19 cellular contexts compared by ENCODE assay signal in genomic region chr2:207160115-207160514, GRCh38. TPM values are rescaled to one million over a fixed set of nuclear protein-coding genes. Genes with fewer than 3 reads are reported as not detected.
DNase-seq lines count a peak whose midpoint lies in the region; ATAC-seq, FAIRE-seq and TF ChIP-seq lines count a peak whose summit lies in the region.
"Had no signal": no experiment of that assay in that cellular context is flagged by ENCODE, and none has a peak within 500 bp of the region (broad histone marks: within the 10 kb centered on the region; RNA-seq: fewer than 3 reads in every experiment).

No MANE protein-coding gene starts in this region.

- DNase-seq in GM23248 (peak; percentile 47), WTC11 (ENCODE audit: low spot score) (no peak), fibroblast of pulmonary artery (ENCODE audit: low read depth) (peak; percentile 64), trophoblast cell (no peak), HT-29 (ENCODE audit: low spot score) (no peak), small intestine (no peak)
- DNase-seq in effector CD4-positive, alpha-beta T cell = no peak
- DNase-seq: activated T-cell treated with anti-CD3 and anti-CD28 coated beads, Interleukin-2, amount 50 U/mL, for 72 hours; AML-193; Calu3; GOT3; immature natural killer cell; mesenchymal stem cell; NCI-H1694 had no signal

- POLR2A ChIA-PET in WTC11 (lab: Charles Lee) = no interaction called here

- peak overlapping the region; percentile 14 for H3K4ac ChIP-seq in trophoblast cell (ENCODE audit: low read depth, low read length)

- no peak overlapping the region for H2BK120ac ChIP-seq in trophoblast cell (ENCODE audit: insufficient read depth, low read length, poor library complexity)

- H3K4me3 ChIP-seq in GM23248 (peak overlapping the region; percentile 99; the same call in 1 of the 2 replicates), fibroblast of pulmonary artery (replicated peaks; ENCODE audit: low read depth, low read length) (no peak overlapping the region), trophoblast cell (ENCODE audit: low read depth, low read length) (no peak overlapping the region), small intestine (ENCODE audit: low read depth in 1 of 2, low read length in 2 of 2) (no peak overlapping the region)
- H3K4me3 ChIP-seq: right atrium auricular region, SJSA1 had no signal

- no peak overlapping the region for H2AFZ ChIP-seq in GM23248
- H2AFZ ChIP-seq in trophoblast cell (ENCODE audit: insufficient read depth, low read length, poor library complexity) = no peak overlapping the region

- no peak overlapping the region for H3K9ac ChIP-seq in GM23248
- no peak overlapping the region for H3K9ac ChIP-seq in trophoblast cell (ENCODE audit: low read length)

- ATAC-seq in WTC11 = peak; percentile 38
- ATAC-seq in HG02938 (IDR thresholded peaks at IDR 0.05; ENCODE audit: unreplicated experiment) = no peak
- ATAC-seq: activated T-cell treated with anti-CD3 and anti-CD28 coated beads, Interleukin-2, amount 50 U/mL, for 72 hours had no signal

- peaks cover 69% of the 10 kb centered on the region for H3K4me1 ChIP-seq in GM23248 (ENCODE audit: insufficient read depth)
- H3K4me1 ChIP-seq in trophoblast cell (ENCODE audit: control insufficient read depth in 1 of 2, insufficient read depth in 2 of 2, low read length in 2 of 2) = peaks cover 3 to 24% of the 10 kb centered on the region in 2 experiments
- H3K4me1 ChIP-seq in small intestine (ENCODE audit: control insufficient read depth in 2 of 2, insufficient read depth in 1 of 2, low read depth in 1 of 2, low read length in 1 of 2) = peaks cover 0 to 13% of the 10 kb centered on the region in 2 donors

- WGBS in GM23248 (ENCODE audit: low coverage in 1 of 2, low lambda C conversion rate in 2 of 2, missing lambda C conversion rate in 2 of 2), 2 experiments = 86 to 87% methylated on average over 7 of the region's 7 CpGs
- no CpG with 5 or more reads among the region's 7 CpGs for WGBS in trophoblast cell (ENCODE audit: extremely low coverage, insufficient coverage, insufficient read length)
- WGBS in small intestine, 3 donors = 77 to 83% (median 82%) methylated on average over 7 of the region's 7 CpGs

- 0 out of 2 replicates have a peak, but pooled peaks cover 2% of the 10 kb centered on the region for H3K36me3 ChIP-seq in GM23248 (ENCODE audit: low read depth)
- no peaks in the 10 kb centered on the region for H3K36me3 ChIP-seq in trophoblast cell (ENCODE audit: control insufficient read depth in 1 of 2, insufficient read depth in 2 of 2, low read length in 2 of 2)
- H3K36me3 ChIP-seq in small intestine (ENCODE audit: control insufficient read depth in 2 of 2, insufficient read depth in 2 of 2, low read length in 2 of 2) = no peaks in the 10 kb centered on the region
- H3K36me3 ChIP-seq: right atrium auricular region had no signal

- peaks cover 91% of the 10 kb centered on the region for H3F3A ChIP-seq in GM23248 (ENCODE audit: insufficient read depth)

- no peak overlapping the region for H3K18ac ChIP-seq in trophoblast cell (ENCODE audit: low read length)

- H3K9me3 ChIP-seq in GM23248 (ENCODE audit: low read depth) (no peaks in the 10 kb centered on the region), trophoblast cell (ENCODE audit: insufficient read depth, low read depth, low read length) (no peaks in the 10 kb centered on the region), small intestine (ENCODE audit: control insufficient read depth, low read depth) (no peaks in the 10 kb centered on the region)
- H3K9me3 ChIP-seq: right atrium auricular region, SJSA1 had no signal

- H3K27me3 Mint-ChIP-seq in WTC11 (ENCODE audit: low read depth) = peaks cover 2% of the 10 kb centered on the region

- H3K4me1 Mint-ChIP-seq in WTC11 = peaks cover 81% of the 10 kb centered on the region

- no peak overlapping the region for H4K12ac ChIP-seq in trophoblast cell (ENCODE audit: low read depth, low read length)

- H3K4me2 ChIP-seq in GM23248 (ENCODE audit: unreplicated experiment) (peak overlapping the region; percentile 99), trophoblast cell (ENCODE audit: low read length) (no peak overlapping the region)

- no peak overlapping the region for H2AK5ac ChIP-seq in trophoblast cell (ENCODE audit: low read length)

- H3K27ac ChIP-seq in GM23248 = peak overlapping the region; percentile 98
- no peak overlapping the region for H3K27ac ChIP-seq in trophoblast cell (ENCODE audit: low read depth, low read length)
- H3K27ac ChIP-seq in small intestine (ENCODE audit: low read depth in 1 of 2, low read length in 1 of 2) = no peak overlapping the region

- H3K9me2 ChIP-seq in GM23248 (ENCODE audit: insufficient read depth) = no peaks in the 10 kb centered on the region

- no peak for FAIRE-seq in small intestine (lab: Jason Lieb, UNC)
- FAIRE-seq: G401.6, GM12892 had no signal

- CTCF ChIA-PET in WTC11 (lab: Charles Lee) = no interaction called here

- no peak overlapping the region for H4K8ac ChIP-seq in trophoblast cell (ENCODE audit: low read depth, low read length)

- peaks cover 100% of the 10 kb centered on the region for H3K79me2 ChIP-seq in GM23248 (ENCODE audit: insufficient read depth)
- H3K79me2 ChIP-seq in trophoblast cell (ENCODE audit: control insufficient read depth, insufficient read depth, low read length, poor library complexity) = peaks cover 3% of the 10 kb centered on the region

- TF ChIP-seq CTCF in WTC11 (IDR thresholded peaks at IDR 0.05) (no peak), fibroblast of pulmonary artery (IDR thresholded peaks at IDR 0.05; ENCODE audit: low read length, missing control alignments) (no peak)

- no peaks in the 10 kb centered on the region for H3K9me3 Mint-ChIP-seq in WTC11
- H3K9me3 Mint-ChIP-seq: immature natural killer cell had no signal

- no peak overlapping the region for H3K14ac ChIP-seq in trophoblast cell (ENCODE audit: low read length)

- no peak overlapping the region for H4K91ac ChIP-seq in trophoblast cell (ENCODE audit: low read depth, low read length)

- H2BK5ac ChIP-seq in trophoblast cell (ENCODE audit: low read depth, low read length, poor library complexity) = no peak overlapping the region

- H2BK12ac ChIP-seq in trophoblast cell (ENCODE audit: low read length) = no peak overlapping the region

- in situ Hi-C loops in GM23248 (cut with MboI) = loop anchor here (10.0 kb wide), 1 partner anchor 315 kb away; no protein-coding TSS in a partner anchor

- peaks cover 15% of the 10 kb centered on the region for H3K79me1 ChIP-seq in trophoblast cell (ENCODE audit: low read length)

- no peaks in the 10 kb centered on the region; the same call in 1 of the 2 replicates for H3K36me3 Mint-ChIP-seq in WTC11
- H3K36me3 Mint-ChIP-seq: immature natural killer cell had no signal

- H4K20me1 ChIP-seq in GM23248 (ENCODE audit: insufficient read depth) = peaks cover 37% of the 10 kb centered on the region

- H3K27ac Mint-ChIP-seq in WTC11 = no peak overlapping the region; the same call in 1 of the 2 replicates
- H3K27ac Mint-ChIP-seq: activated T-cell treated with anti-CD3 and anti-CD28 coated beads, Interleukin-2, amount 50 U/mL, for 72 hours had no signal

- H3K23ac ChIP-seq in trophoblast cell (ENCODE audit: low read length) = no peak overlapping the region

- H3K27me3 ChIP-seq in GM23248 (replicated peaks; ENCODE audit: insufficient read depth) = no peaks in the 10 kb centered on the region
- no peaks in the 10 kb centered on the region for H3K27me3 ChIP-seq in trophoblast cell (ENCODE audit: insufficient read depth, low read length)
- H3K27me3 ChIP-seq in small intestine (ENCODE audit: control insufficient read depth in 2 of 2, insufficient read depth in 2 of 2, low read length in 2 of 2) = no peaks in the 10 kb centered on the region
- H3K27me3 ChIP-seq: right atrium auricular region, SJSA1 had no signal

- no peak overlapping the region for H3K4me3 Mint-ChIP-seq in WTC11
- H3K4me3 Mint-ChIP-seq: activated T-cell treated with anti-CD3 and anti-CD28 coated beads, Interleukin-2, amount 50 U/mL, for 72 hours; immature natural killer cell had no signal

TF ChIP-seq in WTC11, 78 proteins besides CTCF, POLR2A, EP300 and RAD21:
- TF ChIP-seq ZNF423 (CRISPR knock-in tag; IDR thresholded peaks at IDR 0.05) = no peak
- TF ChIP-seq NFATC4 (CRISPR knock-in tag; IDR thresholded peaks at IDR 0.05) = no peak
- 0 out of 2 replicates have a peak, but pooled peaks have one; percentile 14 for TF ChIP-seq SP1 (CRISPR knock-in tag; conservative IDR thresholded peaks at IDR 0.05)

RNA-seq across cellular contexts. Expression of gene KLF7, which starts 5.6 kb away (rescaled TPM):
- total RNA-seq in GM23248 (2014; rRNA removed; shearing (Covaris generic)) = 22.5 and 43.0 TPM in 2 replicates
- polyA plus RNA-seq in GM23248 (2016; fragmentation: Nextera tagmentation; extraction: Ambion mirVana) (35.8 and 39.4 TPM in 2 replicates), small intestine (1 to 10 TPM; 1.1 to 10.0 (median 8.1) TPM)
- total RNA-seq in WTC11 (2021) = 11.9 to 25.4 TPM (median 16.3 TPM) in 3 replicates
- polyA plus RNA-seq in trophoblast cell (2013) = 9.9 and 12.7 TPM in 2 replicates
- total RNA-seq in HT-29 (2014; rRNA removed; shearing (Covaris generic)) = 0.03 TPM in 1 of 2 replicates, not detected in the other

Comparison
In these comparisons a context has a peak if more than half of its experiments do, and no peak if none do; other contexts are left out.
1. DNase-seq: peak in GM23248 (single experiment) and fibroblast of pulmonary artery (single experiment); none in WTC11 (single experiment), trophoblast cell (0 of 2), HT-29 (single experiment), effector CD4-positive, alpha-beta T cell (single experiment) and small intestine (single experiment).
2. RNA of gene KLF7, which starts 5.6 kb away (total RNA-seq): 11.9 to 25.4 TPM in WTC11 and 22.5 to 43.0 TPM in GM23248; 0.03 TPM in HT-29; every median in the first group is over 10 times any median in the second.